In genomic region chr20:46264391-46265266, GRCh38 we compare ENCODE assay signal across 2 cellular contexts.
TF ChIP-seq lines count a peak whose summit lies in the region.

No MANE protein-coding gene starts in this region.

TF ChIP-seq in HEK293, 187 proteins besides CTCF, POLR2A, EP300 and RAD21 (continued from another document):
- TF ChIP-seq HOXA7 (CRISPR knock-in tag; IDR thresholded peaks at IDR 0.05; ENCODE audit: borderline replicate concordance): no peak

TF ChIP-seq in K562, 482 proteins besides CTCF, POLR2A, EP300 and RAD21 (continued from another document):
- TF ChIP-seq RBM25 (IDR thresholded peaks at IDR 0.05; ENCODE audit: low read depth, low read length, severe bottlenecking) (peak; percentile 79), HEY1 (CRISPR knock-in tag; IDR thresholded peaks at IDR 0.05; ENCODE audit: borderline replicate concordance) (no peak), ZNF436 (CRISPR knock-in tag; IDR thresholded peaks at IDR 0.05) (no peak), ZFP36 (IDR thresholded peaks at IDR 0.05; ENCODE audit: low read depth, low read length, partially characterized antibody) (peak; percentile 60)
